1 cellular context compared by ENCODE assay signal in genomic region chr16:49967012-49967559, GRCh38.
TF ChIP-seq lines count a peak whose summit lies in the region.

No MANE protein-coding gene starts in this region.

TF ChIP-seq in SK-N-SH, 30 proteins besides CTCF, POLR2A, EP300 and RAD21 (continued from another document):
- no peak for TF ChIP-seq RFX5 (IDR thresholded peaks at IDR 0.05; ENCODE audit: low read length)
- TF ChIP-seq MXI1 (IDR thresholded peaks at IDR 0.05; ENCODE audit: low read depth, low read length): peak; percentile 56
